10 cellular contexts compared by ENCODE assay signal in the genomic region with DNA sequence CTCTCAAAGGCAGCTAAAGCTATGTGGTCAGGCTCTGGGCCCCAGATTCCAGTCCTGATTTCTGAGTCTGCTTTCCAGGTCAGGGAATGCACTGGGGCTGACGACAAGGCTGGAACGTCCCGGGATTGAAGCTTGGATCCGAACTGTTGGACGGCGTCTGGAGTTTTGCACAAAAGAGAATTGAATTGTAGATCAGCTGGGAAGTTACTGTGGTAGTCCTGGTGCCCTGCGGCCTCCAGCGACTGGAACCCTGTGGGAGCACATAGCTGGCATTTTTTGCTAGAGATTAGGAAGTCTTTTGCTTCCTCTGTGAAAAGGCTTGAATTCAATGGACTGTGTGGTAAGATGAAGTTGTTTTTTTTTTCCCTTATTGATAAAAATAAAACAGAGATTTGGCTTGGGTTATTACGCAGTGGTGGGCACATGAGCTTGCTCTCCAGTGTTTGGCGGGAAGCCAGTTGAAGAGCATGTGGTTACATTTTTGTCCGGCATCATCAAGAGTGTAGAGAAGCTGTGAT. TPM values are rescaled to one million over a fixed set of nuclear protein-coding genes. Genes with fewer than 3 reads are reported as not detected.
DNase-seq lines count a peak whose midpoint lies in the region; ATAC-seq, FAIRE-seq and TF ChIP-seq lines count a peak whose summit lies in the region.
"Had no signal": no experiment of that assay in that cellular context is flagged by ENCODE, and none has a peak within 500 bp of the region (broad histone marks: within the 10 kb centered on the region; RNA-seq: fewer than 3 reads in every experiment).

A gene (plus strand): TSS at position 51 of the 518 bp plus-strand sequence.

- no peak for ATAC-seq in activated naive CD8-positive, alpha-beta T cell treated with anti-CD3 and anti-CD28 coated beads, Interleukin-2, amount 50 U/mL, for 24 hours
- ATAC-seq in aorta (ENCODE audit: low FRiP score) (no peak), GM21360 (IDR thresholded peaks at IDR 0.05; ENCODE audit: unreplicated experiment) (no peak), GM19035 (IDR thresholded peaks at IDR 0.05; ENCODE audit: unreplicated experiment) (no peak)

- peak within 1 kb of the TSS; percentile 80 for H2AFZ ChIP-seq in H1 (ENCODE audit: low read length)

- no peaks in the 10 kb centered on the region for H4K20me1 ChIP-seq in H1 (replicated peaks in 1 of 2; ENCODE audit: control insufficient read depth in 1 of 2, insufficient read depth in 2 of 2, low read length in 2 of 2)

- H2BK20ac ChIP-seq in H1 (ENCODE audit: low read length) = no peak within 1 kb of the TSS; the same call in none of the 2 replicates

- no peak within 1 kb of the TSS for H3K4ac ChIP-seq in H1 (replicated peaks; ENCODE audit: insufficient read length, low read depth, low read length)

- H3K79me2 ChIP-seq in H1 (ENCODE audit: control insufficient read depth in 1 of 2, insufficient read depth in 2 of 2, low read length in 2 of 2) = no peaks in the 10 kb centered on the region

- H3K27me3 Mint-ChIP-seq in activated naive CD8-positive, alpha-beta T cell treated with anti-CD3 and anti-CD28 coated beads for 36 hours = no peaks in the 10 kb centered on the region
- no peaks in the 10 kb centered on the region for H3K27me3 Mint-ChIP-seq in activated naive CD8-positive, alpha-beta T cell treated with anti-CD3 and anti-CD28 coated beads, Interleukin-2, amount 50 U/mL, for 24 hours
- H3K27me3 Mint-ChIP-seq: activated naive CD4-positive, alpha-beta T cell treated with anti-CD3 and anti-CD28 coated beads, Interleukin-2, amount 50 U/mL, for 24 hours had no signal

- no peak within 1 kb of the TSS for H3K27ac Mint-ChIP-seq in activated naive CD8-positive, alpha-beta T cell treated with anti-CD3 and anti-CD28 coated beads for 36 hours
- H3K27ac Mint-ChIP-seq in activated naive CD8-positive, alpha-beta T cell treated with anti-CD3 and anti-CD28 coated beads, Interleukin-2, amount 50 U/mL, for 24 hours = no peak within 1 kb of the TSS
- H3K27ac Mint-ChIP-seq: activated naive CD4-positive, alpha-beta T cell treated with anti-CD3 and anti-CD28 coated beads, Interleukin-2, amount 50 U/mL, for 24 hours had no signal

- no peak within 1 kb of the TSS for H4K5ac ChIP-seq in H1 (ENCODE audit: insufficient read length, low read depth, low read length)

- 0 out of 4 replicates have a peak within 1 kb of the TSS, but pooled peaks of 1 of the 2 experiments have one; percentile 22 for H3K4me2 ChIP-seq in H1 (ENCODE audit: insufficient read depth in 1 of 2, low read depth in 2 of 2, low read length in 2 of 2)

- no peak for TF ChIP-seq CTCF in H1 (IDR thresholded peaks at IDR 0.05; ENCODE audit: control extremely low read depth in 1 of 3, insufficient read depth in 1 of 3, low read depth in 1 of 3, low read length in 3 of 3)

- no peak for TF ChIP-seq EP300 in H1 (IDR thresholded peaks at IDR 0.05; ENCODE audit: borderline replicate concordance in 1 of 2, low read depth in 2 of 2, low read length in 2 of 2)

- H3K9ac ChIP-seq in H1 (replicated peaks in 1 of 4; ENCODE audit: extremely low read depth in 1 of 4, low read depth in 3 of 4, low read length in 3 of 4) = no peak within 1 kb of the TSS

- no peak within 1 kb of the TSS for H2AK5ac ChIP-seq in H1 (ENCODE audit: low read depth, low read length)

- no peaks in the 10 kb centered on the region for H3K9me3 ChIP-seq in H1 (ENCODE audit: insufficient read depth in 2 of 2, low read depth in 1 of 2, low read length in 1 of 2)
- H3K9me3 ChIP-seq in aorta (ENCODE audit: control insufficient read depth, low read length) = no peaks in the 10 kb centered on the region

- WGBS in H1 (ENCODE audit: extremely low coverage in 1 of 2, insufficient coverage in 1 of 2, insufficient read length in 1 of 2, insufficient replicate concordance in 2 of 2, low coverage in 1 of 2, low lambda C conversion rate in 2 of 2, missing lambda C conversion rate in 1 of 2), 2 experiments = 67% methylated on average over 11 of the region's 11 CpGs; no CpG with 5 or more reads in 1 of the 2 experiments
- WGBS in aorta, 2 donors = 4 to 10% methylated on average over 11 of the region's 11 CpGs

- CTCF ChIA-PET in H1 (lab: Charles Lee; ENCODE audit: partially characterized antibody) = interaction anchor here (0.6 to 2.3 kb wide), 9 partner anchors 10 to 129 kb away, joined by 3 to 7 read pairs (median 5); no protein-coding TSS in a partner anchor

- 0 out of 2 replicates have a peak within 1 kb of the TSS, but pooled peaks have one; percentile 39 for H3K18ac ChIP-seq in H1 (ENCODE audit: extremely low read depth, low read length)

- H3K4me1 ChIP-seq in H1 (replicated peaks in 1 of 4; ENCODE audit: control insufficient read depth in 3 of 4, insufficient read depth in 4 of 4, low read length in 3 of 4) = peaks cover 0 to 5% (median 0%) of the 10 kb centered on the region in 4 experiments; a peak in 3 of 7 replicates
- peaks cover 3 to 7% of the 10 kb centered on the region in 2 donors for H3K4me1 ChIP-seq in aorta (ENCODE audit: control insufficient read depth in 1 of 2, insufficient read depth in 2 of 2, low read length in 2 of 2)

- FAIRE-seq in H1 (lab: Jason Lieb, UNC) = no peak

- H4K91ac ChIP-seq in H1 (replicated peaks; ENCODE audit: insufficient read length, low read length) = no peak within 1 kb of the TSS

- no peak within 1 kb of the TSS for H3K4me3 Mint-ChIP-seq in activated naive CD8-positive, alpha-beta T cell treated with anti-CD3 and anti-CD28 coated beads for 36 hours
- H3K4me3 Mint-ChIP-seq in activated naive CD8-positive, alpha-beta T cell treated with anti-CD3 and anti-CD28 coated beads, Interleukin-2, amount 50 U/mL, for 24 hours = no peak within 1 kb of the TSS
- H3K4me3 Mint-ChIP-seq: activated naive CD4-positive, alpha-beta T cell treated with anti-CD3 and anti-CD28 coated beads, Interleukin-2, amount 50 U/mL, for 24 hours had no signal

- peaks cover 0 to 3% (median 0%) of the 10 kb centered on the region in 4 experiments; a peak in 1 of 7 replicates for H3K27me3 ChIP-seq in H1 (replicated peaks in 1 of 4; ENCODE audit: control insufficient read depth in 3 of 4, extremely low read depth in 1 of 4, insufficient read depth in 3 of 4, low read length in 3 of 4)
- no peaks in the 10 kb centered on the region for H3K27me3 ChIP-seq in aorta (ENCODE audit: control insufficient read depth in 1 of 2, insufficient read depth in 2 of 2, low read length in 1 of 2)

- no peak within 1 kb of the TSS for H2BK15ac ChIP-seq in H1 (ENCODE audit: low read length)

- no peaks in the 10 kb centered on the region for H3K36me3 Mint-ChIP-seq in activated naive CD8-positive, alpha-beta T cell treated with anti-CD3 and anti-CD28 coated beads for 36 hours
- H3K36me3 Mint-ChIP-seq in activated naive CD8-positive, alpha-beta T cell treated with anti-CD3 and anti-CD28 coated beads, Interleukin-2, amount 50 U/mL, for 24 hours (ENCODE audit: low read depth) = no peaks in the 10 kb centered on the region
- H3K36me3 Mint-ChIP-seq: activated naive CD4-positive, alpha-beta T cell treated with anti-CD3 and anti-CD28 coated beads, Interleukin-2, amount 50 U/mL, for 24 hours had no signal

- no peak within 1 kb of the TSS for H3K56ac ChIP-seq in H1 (replicated peaks; ENCODE audit: insufficient read length, low read depth, low read length)

- H3K14ac ChIP-seq in H1 (ENCODE audit: insufficient read length) = no peak within 1 kb of the TSS

- no peak within 1 kb of the TSS for H3K4me3 ChIP-seq in H1 (ENCODE audit: extremely low read depth in 1 of 4, insufficient read depth in 2 of 4, low read depth in 3 of 4, low read length in 4 of 4)
- H3K4me3 ChIP-seq in aorta (ENCODE audit: low read length in 2 of 2) = no peak within 1 kb of the TSS

- no peak within 1 kb of the TSS for H3K23ac ChIP-seq in H1 (ENCODE audit: insufficient read length)

- no peaks in the 10 kb centered on the region for H3K36me3 ChIP-seq in H1 (ENCODE audit: control insufficient read depth in 2 of 4, insufficient read depth in 4 of 4, low read length in 3 of 4)
- H3K36me3 ChIP-seq in aorta (ENCODE audit: control insufficient read depth in 1 of 2, insufficient read depth in 2 of 2, low read length in 1 of 2) = no peaks in the 10 kb centered on the region

- no peak within 1 kb of the TSS for H2BK120ac ChIP-seq in H1 (replicated peaks; ENCODE audit: low read depth, low read length)

- no peak within 1 kb of the TSS for H4K8ac ChIP-seq in H1 (ENCODE audit: extremely low read depth, insufficient read depth, low read length)

- H3K79me1 ChIP-seq in H1 (ENCODE audit: low read depth, low read length) = no peaks in the 10 kb centered on the region

- intact Hi-C loops in aorta (cut with DNase I) = no loop called here

- no peak within 1 kb of the TSS for H2BK5ac ChIP-seq in H1 (ENCODE audit: low read depth, low read length)

- TF ChIP-seq RAD21 in H1 (IDR thresholded peaks at IDR 0.05 in 1 of 2, conservative IDR thresholded peaks at IDR 0.05 in 1 of 2; ENCODE audit: low read depth in 2 of 2, low read length in 2 of 2) = no peak

- no peak within 1 kb of the TSS for H2BK12ac ChIP-seq in H1 (ENCODE audit: low read depth, low read length)

- DNase-seq in activated naive CD8-positive, alpha-beta T cell treated with anti-CD3 and anti-CD28 coated beads for 36 hours = no peak
- no peak for DNase-seq in activated naive CD8-positive, alpha-beta T cell treated with anti-CD3 and anti-CD28 coated beads, Interleukin-2, amount 50 U/mL, for 24 hours
- DNase-seq in H1 (ENCODE audit: low read depth in 1 of 2, low spot score in 2 of 2) = no peak
- peak; percentile 28 for DNase-seq in midbrain (lab: John Stamatoyannopoulos, UW)
- DNase-seq in aorta = peak in 1 of 2 donors; percentile 64
- no peak for DNase-seq in NAMALWA (ENCODE audit: low spot score)
- DNase-seq: DND-41 had no signal

- TF ChIP-seq POLR2A in H1 (IDR thresholded peaks at IDR 0.05; ENCODE audit: control extremely low read depth in 1 of 2, low read depth in 2 of 2, low read length in 2 of 2) = no peak

- POLR2A ChIA-PET in H1 (lab: Charles Lee; ENCODE audit: partially characterized antibody) = interaction anchor here (0.6 to 0.7 kb wide), 2 partner anchors 76 to 116 kb away, joined by 3 read pairs; no protein-coding TSS in a partner anchor

- H3K9me3 Mint-ChIP-seq in activated naive CD8-positive, alpha-beta T cell treated with anti-CD3 and anti-CD28 coated beads for 36 hours = no peaks in the 10 kb centered on the region
- no peaks in the 10 kb centered on the region for H3K9me3 Mint-ChIP-seq in activated naive CD8-positive, alpha-beta T cell treated with anti-CD3 and anti-CD28 coated beads, Interleukin-2, amount 50 U/mL, for 24 hours
- H3K9me3 Mint-ChIP-seq: activated naive CD4-positive, alpha-beta T cell treated with anti-CD3 and anti-CD28 coated beads, Interleukin-2, amount 50 U/mL, for 24 hours had no signal

- no peaks in the 10 kb centered on the region for H3K23me2 ChIP-seq in H1 (ENCODE audit: low read depth, low read length)

- no peaks in the 10 kb centered on the region for H3K4me1 Mint-ChIP-seq in activated naive CD8-positive, alpha-beta T cell treated with anti-CD3 and anti-CD28 coated beads for 36 hours
- no peaks in the 10 kb centered on the region for H3K4me1 Mint-ChIP-seq in activated naive CD8-positive, alpha-beta T cell treated with anti-CD3 and anti-CD28 coated beads, Interleukin-2, amount 50 U/mL, for 24 hours
- H3K4me1 Mint-ChIP-seq: activated naive CD4-positive, alpha-beta T cell treated with anti-CD3 and anti-CD28 coated beads, Interleukin-2, amount 50 U/mL, for 24 hours had no signal

- H3K27ac ChIP-seq in H1 (ENCODE audit: low read depth, low read length) (no peak within 1 kb of the TSS), aorta (ENCODE audit: low read depth in 1 of 2, low read length in 2 of 2) (peak within 1 kb of the TSS; percentile 35 to 76)

RNA-seq across cellular contexts. Expression of the gene that starts here (rescaled TPM):
- 100 to 1,000 TPM; 236 to 244 TPM for total RNA-seq in activated naive CD8-positive, alpha-beta T cell treated with anti-CD3 and anti-CD28 coated beads for 36 hours
- total RNA-seq in H1 (2021; fragmentation: NEBNext Ultra II Directional; extraction: Animal tissue kit (Norgen Biotek cat#: 25700)) = 237 and 247 TPM in 2 replicates
- polyA plus RNA-seq in H1 (2011; rRNA removed) = 55.8 and 91.2 TPM in 2 replicates
- 99.9 TPM for polyA plus RNA-seq in H1 (2011; cell fraction: cytosol; rRNA removed)
- 110 TPM for polyA plus RNA-seq in H1 (2011; cell fraction: nucleus; rRNA removed)
- 178 to 213 TPM (median 203 TPM) in 4 replicates for polyA plus RNA-seq in H1 (2012, experiment 1 of 2)
- polyA plus RNA-seq in H1 (2012, experiment 2 of 2) = 65.2 TPM
- polyA plus RNA-seq in H1 (2013, experiment 1 of 2) = 115 TPM
- 110 TPM for polyA plus RNA-seq in H1 (2013, experiment 2 of 2)
- polyA minus RNA-seq in H1 (2011; rRNA and poly(A)+ RNA removed) = 135 and 144 TPM in 2 replicates
- 76.1 TPM for polyA minus RNA-seq in H1 (2011; cell fraction: cytosol; rRNA and poly(A)+ RNA removed)
- 44.9 TPM for polyA minus RNA-seq in H1 (2011; cell fraction: nucleus; rRNA and poly(A)+ RNA removed)
- total RNA-seq in aorta = 100 to 1,000 TPM; 117 to 133 TPM
- 10 to 100 TPM; 41.7 to 67.6 TPM for polyA plus RNA-seq in aorta
